ENCODE assay signal across 10 cellular contexts in genomic region chr18:28013064-28013463, GRCh38.
DNase-seq lines count a peak whose midpoint lies in the region; ATAC-seq, FAIRE-seq and TF ChIP-seq lines count a peak whose summit lies in the region.
"Had no signal": no experiment of that assay in that cellular context is flagged by ENCODE, and none has a peak within 500 bp of the region (broad histone marks: within the 10 kb centered on the region; RNA-seq: fewer than 3 reads in every experiment).

No MANE protein-coding gene starts in this region.

- no peak for ATAC-seq in GM21825 (IDR thresholded peaks at IDR 0.05; ENCODE audit: unreplicated experiment)
- ATAC-seq: WTC11 had no signal

- peaks cover under 1% of the 10 kb centered on the region for H3K9me3 Mint-ChIP-seq in activated CD4-positive, alpha-beta T cell treated with anti-CD3 and anti-CD28 coated beads, Interleukin-2, amount 10 ng/mL, durations not matched to agents 7 days and 5 days
- H3K9me3 Mint-ChIP-seq: WTC11 had no signal

- H3K27ac ChIP-seq in SK-N-SH (ENCODE audit: low read depth in 2 of 2, low read length in 1 of 2) = peak overlapping the region in 1 of 2 experiments; percentile 10; a peak in 1 of 4 replicates

- WGBS in SK-N-SH (ENCODE audit: low lambda C conversion rate) = 70% methylated on average over 1 of the region's 1 CpG

- H3K4me3 Mint-ChIP-seq in activated CD4-positive, alpha-beta T cell treated with anti-CD3 and anti-CD28 coated beads, Interleukin-2, amount 10 ng/mL, durations not matched to agents 7 days and 5 days = no peak overlapping the region
- H3K4me3 Mint-ChIP-seq: WTC11 had no signal

- no peak overlapping the region for H3K9ac ChIP-seq in SK-N-SH

- no peak overlapping the region for H2AFZ ChIP-seq in SK-N-SH (ENCODE audit: low read depth)

- H3K27me3 ChIP-seq in SK-N-SH (ENCODE audit: insufficient read depth) = no peaks in the 10 kb centered on the region

- TF ChIP-seq CTCF in SK-N-SH (IDR thresholded peaks at IDR 0.05) = peak; percentile 72

- no peaks in the 10 kb centered on the region for H3K9me3 ChIP-seq in SK-N-SH

- peaks cover 29% of the 10 kb centered on the region for H3F3A ChIP-seq in SK-N-SH (replicated peaks; ENCODE audit: insufficient read depth)

- no peak for TF ChIP-seq EP300 in SK-N-SH (IDR thresholded peaks at IDR 0.05; ENCODE audit: borderline replicate concordance in 1 of 2, low read depth in 1 of 2, low read length in 1 of 2)

- POLR2A ChIA-PET in SK-N-SH (lab: Yijun Ruan, JAX) = no interaction called here
- POLR2A ChIA-PET in activated CD4-positive, alpha-beta T cell treated with anti-CD3 and anti-CD28 coated beads, Interleukin-2, amount 10 ng/mL, durations not matched to agents 7 days and 5 days (lab: Charles Lee) = no interaction called here

- peak; percentile 21 for FAIRE-seq in G401.6 (lab: Jason Lieb, UNC)
- no peak for FAIRE-seq in GM19239 (lab: Jason Lieb, UNC)

- DNase-seq in A172 (ENCODE audit: low spot score) = peak; percentile 34
- DNase-seq in SK-N-SH = no peak
- DNase-seq in foreskin melanocyte = peak; percentile 11
- DNase-seq in GM19239 (ENCODE audit: insufficient read length, low spot score) = no peak
- DNase-seq in activated CD4-positive, alpha-beta T cell treated with anti-CD3 and anti-CD28 coated beads, Interleukin-2, amount 10 ng/mL, durations not matched to agents 7 days and 5 days = no peak
- DNase-seq in T1000 (lab: John Stamatoyannopoulos, UW) = no peak

- H4K20me1 ChIP-seq in SK-N-SH (ENCODE audit: insufficient read depth) = peaks cover 12% of the 10 kb centered on the region; the same call in 1 of the 2 replicates

- H3K4me3 ChIP-seq in SK-N-SH (ENCODE audit: low read depth in 2 of 2, low read length in 1 of 2) = no peak overlapping the region
- H3K4me3 ChIP-seq: lung had no signal

- peaks cover 49 to 55% of the 10 kb centered on the region in 2 experiments for H3K36me3 ChIP-seq in SK-N-SH (replicated peaks in 1 of 2; ENCODE audit: control insufficient read depth in 1 of 2, insufficient read depth in 2 of 2, low read length in 1 of 2)

- no peaks in the 10 kb centered on the region for H3K9me2 ChIP-seq in SK-N-SH

- TF ChIP-seq RAD21 in SK-N-SH (IDR thresholded peaks at IDR 0.05; ENCODE audit: low read length) = peak; percentile 59

- CTCF ChIA-PET in SK-N-SH (lab: Yijun Ruan, JAX) = interaction anchor here (0.8 to 2.0 kb wide), 9 partner anchors 9 to 158 kb away, joined by 3 to 5 read pairs (median 4); no protein-coding TSS in a partner anchor
- CTCF ChIA-PET in activated CD4-positive, alpha-beta T cell treated with anti-CD3 and anti-CD28 coated beads, Interleukin-2, amount 10 ng/mL, durations not matched to agents 7 days and 5 days (lab: Charles Lee) = no interaction called here

- peaks cover 3 to 16% of the 10 kb centered on the region in 2 experiments for H3K4me1 ChIP-seq in SK-N-SH (ENCODE audit: control insufficient read depth in 1 of 2, insufficient read depth in 2 of 2, low read depth in 1 of 2, low read length in 1 of 2)

- H3K27ac Mint-ChIP-seq in activated CD4-positive, alpha-beta T cell treated with anti-CD3 and anti-CD28 coated beads, Interleukin-2, amount 10 ng/mL, durations not matched to agents 7 days and 5 days = no peak overlapping the region
- H3K27ac Mint-ChIP-seq: WTC11 had no signal

- no peaks in the 10 kb centered on the region for H3K4me1 Mint-ChIP-seq in activated CD4-positive, alpha-beta T cell treated with anti-CD3 and anti-CD28 coated beads, Interleukin-2, amount 10 ng/mL, durations not matched to agents 7 days and 5 days

- peaks cover 78% of the 10 kb centered on the region for H3K79me2 ChIP-seq in SK-N-SH (ENCODE audit: insufficient read depth)

- H3K27me3 Mint-ChIP-seq in activated CD4-positive, alpha-beta T cell treated with anti-CD3 and anti-CD28 coated beads, Interleukin-2, amount 10 ng/mL, durations not matched to agents 7 days and 5 days = no peaks in the 10 kb centered on the region

- H3K4me2 ChIP-seq in SK-N-SH = no peak overlapping the region

- H3K36me3 Mint-ChIP-seq in activated CD4-positive, alpha-beta T cell treated with anti-CD3 and anti-CD28 coated beads, Interleukin-2, amount 10 ng/mL, durations not matched to agents 7 days and 5 days (ENCODE audit: low read depth) = no peaks in the 10 kb centered on the region
- H3K36me3 Mint-ChIP-seq: WTC11 had no signal

TF ChIP-seq in SK-N-SH, 30 proteins besides CTCF, POLR2A, EP300 and RAD21:
- peak; percentile 37 for TF ChIP-seq SMC3 (IDR thresholded peaks at IDR 0.05; ENCODE audit: low read depth, low read length)
- no peak for TF ChIP-seq IRF3 (IDR thresholded peaks at IDR 0.05; ENCODE audit: low read depth, low read length)
- no peak for TF ChIP-seq EZH2phosphoT487 (IDR thresholded peaks at IDR 0.05; ENCODE audit: borderline replicate concordance, low read depth)
- no peak for TF ChIP-seq NRF1 (IDR thresholded peaks at IDR 0.05; ENCODE audit: low read depth, low read length)
TF ChIP-seq in SK-N-SH: peak in this region for 1.

Comparison
In these comparisons a context has a peak if more than half of its experiments do, and no peak if none do; other contexts are left out.
1. DNase-seq: peak in A172 (single experiment) and foreskin melanocyte (single experiment); none in SK-N-SH (single experiment), GM19239 (single experiment), activated CD4-positive, alpha-beta T cell treated with anti-CD3 and anti-CD28 coated beads, Interleukin-2, amount 10 ng/mL, durations not matched to agents 7 days and 5 days (single experiment) and T1000 (single experiment).